In genomic region chr21:21997390-21998333, GRCh38 we compare ENCODE assay signal across 26 cellular contexts.
DNase-seq lines count a peak whose midpoint lies in the region; ATAC-seq and TF ChIP-seq lines count a peak whose summit lies in the region.
"Had no signal": no experiment of that assay in that cellular context is flagged by ENCODE, and none has a peak within 500 bp of the region (broad histone marks: within the 10 kb centered on the region; RNA-seq: fewer than 3 reads in every experiment).

No MANE protein-coding gene starts in this region.

- no peak overlapping the region for H3K4me2 ChIP-seq in mesendoderm (ENCODE audit: low read length)
- H3K4me2 ChIP-seq: neural progenitor cell had no signal

- CTCF ChIA-PET in WTC11 (lab: Charles Lee) = no interaction called here

- peaks cover 9% of the 10 kb centered on the region for H3K4me1 Mint-ChIP-seq in WTC11
- H3K4me1 Mint-ChIP-seq: IgD-negative memory B cell, neural progenitor cell had no signal

- no peak overlapping the region for H2AK5ac ChIP-seq in mesendoderm (ENCODE audit: low read length)

- H3K9me3 Mint-ChIP-seq in WTC11 = peaks cover 30% of the 10 kb centered on the region

- H3K4me3 ChIP-seq in mesendoderm (ENCODE audit: low read length) = no peak overlapping the region
- H3K4me3 ChIP-seq: HAP-1, lung, neural progenitor cell, psoas muscle, stomach, tibial artery had no signal

- H3K4ac ChIP-seq in mesendoderm (ENCODE audit: low read depth, low read length) = no peak overlapping the region

- no peak overlapping the region for H3K27ac Mint-ChIP-seq in WTC11
- H3K27ac Mint-ChIP-seq: CD4-positive, alpha-beta T cell; IgD-negative memory B cell; neural progenitor cell had no signal

- DNase-seq in DMS53 (lab: John Stamatoyannopoulos, UW) = peak; percentile 1
- DNase-seq in DMS53 treated with DMSO at 0.1 percent for 48 hours (lab: John Stamatoyannopoulos, UW; ENCODE audit: unreplicated experiment) = no peak
- peak; percentile 31 for DNase-seq in HT1080 (ENCODE audit: low read depth)
- no peak for DNase-seq in WTC11 (ENCODE audit: low spot score)
- DNase-seq in mesendoderm = peak; percentile 78
- no peak for DNase-seq in amniotic stem cell (lab: John Stamatoyannopoulos, UW)
- DNase-seq in NCI-H774 (lab: John Stamatoyannopoulos, UW) = no peak
- no peak for DNase-seq in NCI-H1105 treated with DMSO at 0.1 percent for 48 hours (lab: John Stamatoyannopoulos, UW)
- DNase-seq: activated CD4-positive, alpha-beta T cell treated with anti-CD3 and anti-CD28 coated beads for 4 hours; activated naive CD4-positive, alpha-beta T cell treated with anti-CD3 and anti-CD28 coated beads, Interleukin-2, amount 50 U/mL, for 16 hours; anterior cingulate cortex; CD4-positive, alpha-beta T cell; effector CD4-positive, alpha-beta T cell; glutamatergic neuron; NCI-H2081 treated with DMSO at 0.1 percent for 48 hours; NCI-H226; NCI-H82; psoas muscle; stimulated activated CD4-positive, alpha-beta T cell treated with anti-CD3 and anti-CD28 coated beads, Interleukin-4, amount 100 ng/mL, for 4 hours; stomach; tibial artery had no signal

- no peak overlapping the region for H2BK5ac ChIP-seq in mesendoderm (ENCODE audit: low read length)

- H3K27me3 Mint-ChIP-seq in WTC11 (ENCODE audit: low read depth) = no peaks in the 10 kb centered on the region
- H3K27me3 Mint-ChIP-seq: CD4-positive, alpha-beta T cell; IgD-negative memory B cell had no signal

- no peak overlapping the region for H3K9ac ChIP-seq in mesendoderm (ENCODE audit: low read length)
- H3K9ac ChIP-seq: neural progenitor cell had no signal

- H2BK120ac ChIP-seq in mesendoderm (ENCODE audit: low read depth, low read length) = no peak overlapping the region

- H3K27ac ChIP-seq in mesendoderm (ENCODE audit: low read depth, low read length) = no peak overlapping the region
- H3K27ac ChIP-seq: 22Rv1, neural progenitor cell, psoas muscle, stomach, tibial artery had no signal

- H3K23ac ChIP-seq in mesendoderm (ENCODE audit: low read length) = no peak overlapping the region

- no peak for TF ChIP-seq CTCF in WTC11 (IDR thresholded peaks at IDR 0.05)

- no peak overlapping the region for H3K56ac ChIP-seq in mesendoderm (ENCODE audit: low read length)

- H3K27me3 ChIP-seq in mesendoderm (ENCODE audit: insufficient read depth, low read length, poor library complexity) = no peaks in the 10 kb centered on the region
- H3K27me3 ChIP-seq: neural progenitor cell, stomach, tibial artery had no signal

- POLR2A ChIA-PET in WTC11 (lab: Charles Lee) = no interaction called here

- no peaks in the 10 kb centered on the region for H3K79me1 ChIP-seq in mesendoderm (ENCODE audit: low read length)

- no peak overlapping the region for H2BK15ac ChIP-seq in mesendoderm (replicated peaks; ENCODE audit: low read depth)

- H3K79me2 ChIP-seq in mesendoderm (ENCODE audit: control insufficient read depth, insufficient read depth, low read length) = no peaks in the 10 kb centered on the region

- H3K36me3 ChIP-seq in mesendoderm (ENCODE audit: control insufficient read depth, insufficient read depth, low read length) = no peaks in the 10 kb centered on the region
- H3K36me3 ChIP-seq: HAP-1, neural progenitor cell, stomach, tibial artery had no signal

- peak overlapping the region; percentile 14 for H3K18ac ChIP-seq in mesendoderm (ENCODE audit: low read length)

- H4K8ac ChIP-seq in mesendoderm (ENCODE audit: low read depth, low read length) = no peak overlapping the region

- no peaks in the 10 kb centered on the region for H3K4me1 ChIP-seq in mesendoderm (ENCODE audit: control insufficient read depth, low read depth, low read length)
- H3K4me1 ChIP-seq: HAP-1, neural progenitor cell, psoas muscle, stomach, tibial artery had no signal

- H3K36me3 Mint-ChIP-seq in WTC11 = peaks cover 21% of the 10 kb centered on the region
- H3K36me3 Mint-ChIP-seq: neural progenitor cell had no signal

- H4K5ac ChIP-seq in mesendoderm (ENCODE audit: low read length) = no peak overlapping the region

- H3K4me3 Mint-ChIP-seq in WTC11 = no peak overlapping the region
- H3K4me3 Mint-ChIP-seq: CD4-positive, alpha-beta T cell; IgD-negative memory B cell; neural progenitor cell had no signal

- ATAC-seq in WTC11 = peak; percentile 53
- ATAC-seq: psoas muscle had no signal

TF ChIP-seq in WTC11, 78 proteins besides CTCF, POLR2A, EP300 and RAD21 (continues in another document):
- TF ChIP-seq SOX15 (CRISPR knock-in tag; IDR thresholded peaks at IDR 0.05) = no peak
- TF ChIP-seq, protein P1, sequence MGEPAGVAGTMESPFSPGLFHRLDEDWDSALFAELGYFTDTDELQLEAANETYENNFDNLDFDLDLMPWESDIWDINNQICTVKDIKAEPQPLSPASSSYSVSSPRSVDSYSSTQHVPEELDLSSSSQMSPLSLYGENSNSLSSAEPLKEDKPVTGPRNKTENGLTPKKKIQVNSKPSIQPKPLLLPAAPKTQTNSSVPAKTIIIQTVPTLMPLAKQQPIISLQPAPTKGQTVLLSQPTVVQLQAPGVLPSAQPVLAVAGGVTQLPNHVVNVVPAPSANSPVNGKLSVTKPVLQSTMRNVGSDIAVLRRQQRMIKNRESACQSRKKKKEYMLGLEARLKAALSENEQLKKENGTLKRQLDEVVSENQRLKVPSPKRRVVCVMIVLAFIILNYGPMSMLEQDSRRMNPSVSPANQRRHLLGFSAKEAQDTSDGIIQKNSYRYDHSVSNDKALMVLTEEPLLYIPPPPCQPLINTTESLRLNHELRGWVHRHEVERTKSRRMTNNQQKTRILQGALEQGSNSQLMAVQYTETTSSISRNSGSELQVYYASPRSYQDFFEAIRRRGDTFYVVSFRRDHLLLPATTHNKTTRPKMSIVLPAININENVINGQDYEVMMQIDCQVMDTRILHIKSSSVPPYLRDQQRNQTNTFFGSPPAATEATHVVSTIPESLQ (CRISPR knock-in tag; IDR thresholded peaks at IDR 0.05) = no peak
- TF ChIP-seq HMGXB4 (CRISPR knock-in tag; IDR thresholded peaks at IDR 0.05) = no peak
- no peak for TF ChIP-seq ZNF671 (CRISPR knock-in tag; IDR thresholded peaks at IDR 0.05)
- TF ChIP-seq GTF2I (CRISPR knock-in tag; conservative IDR thresholded peaks at IDR 0.05) = no peak
- TF ChIP-seq GRHL2 (CRISPR knock-in tag; IDR thresholded peaks at IDR 0.05; ENCODE audit: insufficient replicate concordance, severe bottlenecking) = no peak
- no peak for TF ChIP-seq ATF2 (CRISPR knock-in tag; IDR thresholded peaks at IDR 0.05; ENCODE audit: borderline replicate concordance, low read depth)
- no peak for TF ChIP-seq FOXJ3 (CRISPR knock-in tag; IDR thresholded peaks at IDR 0.05; ENCODE audit: borderline replicate concordance)
- no peak for TF ChIP-seq STAT6 (CRISPR knock-in tag; conservative IDR thresholded peaks at IDR 0.05; ENCODE audit: low read depth)
- no peak for TF ChIP-seq ELF4 (CRISPR knock-in tag; IDR thresholded peaks at IDR 0.05; ENCODE audit: low read depth)

Comparison
In these comparisons a context has a peak if more than half of its experiments do, and no peak if none do; other contexts are left out.
1. DNase-seq: peak in DMS53 (single experiment), HT1080 (single experiment) and mesendoderm (single experiment); none in DMS53 treated with DMSO at 0.1 percent for 48 hours (single experiment), WTC11 (single experiment), amniotic stem cell (single experiment), NCI-H774 (single experiment) and NCI-H1105 treated with DMSO at 0.1 percent for 48 hours (single experiment).